In genomic region chr19:37905936-37906867, GRCh38 we compare ENCODE assay signal across 1 cellular context.
TF ChIP-seq lines count a peak whose summit lies in the region.

TSS of gene WDR87 (minus strand) at chr19:37906594. CDS start at chr19:37898239, 8,355 bp downstream.

TF ChIP-seq in HEK293, 187 proteins besides CTCF, POLR2A, EP300 and RAD21 (continued from another document and continues in another):
- 0 out of 2 replicates have a peak, but pooled peaks have one; percentile 13 for TF ChIP-seq ZNF792 (tag by site-specific recombination; IDR thresholded peaks at IDR 0.05)
- peak; percentile 9 for TF ChIP-seq ZNF510 (tag by site-specific recombination; IDR thresholded peaks at IDR 0.05; ENCODE audit: insufficient replicate concordance)
- TF ChIP-seq ZNF398 (tag by site-specific recombination; IDR thresholded peaks at IDR 0.05) = no peak
- TF ChIP-seq RBAK (tag by site-specific recombination; IDR thresholded peaks at IDR 0.05) = peak; percentile 56; the same call in 1 of the 2 replicates
- TF ChIP-seq HOXD13 (CRISPR knock-in tag; IDR thresholded peaks at IDR 0.05; ENCODE audit: borderline replicate concordance) = no peak
- TF ChIP-seq ZNF324 (tag by site-specific recombination; IDR thresholded peaks at IDR 0.05) = peak; percentile 96
- TF ChIP-seq OSR2 (tag by site-specific recombination; IDR thresholded peaks at IDR 0.05) = no peak
- no peak for TF ChIP-seq ZEB2 (tag by site-specific recombination; IDR thresholded peaks at IDR 0.05)
- TF ChIP-seq ZNF776 (tag by site-specific recombination; IDR thresholded peaks at IDR 0.05; ENCODE audit: borderline replicate concordance) = no peak
- TF ChIP-seq ZBTB26 (tag by site-specific recombination; optimal IDR thresholded peaks at IDR 0.05) = peak; percentile 98
- TF ChIP-seq ZNF239 (tag by site-specific recombination; IDR thresholded peaks at IDR 0.05) = no peak
- no peak for TF ChIP-seq ZBTB21 (tag by site-specific recombination; IDR thresholded peaks at IDR 0.05)
- TF ChIP-seq ZNF544 (tag by site-specific recombination; IDR thresholded peaks at IDR 0.05) = no peak
- TF ChIP-seq ZFP3 (tag by site-specific recombination; IDR thresholded peaks at IDR 0.05; ENCODE audit: low read depth) = no peak
- TF ChIP-seq ZXDB (tag by site-specific recombination; IDR thresholded peaks at IDR 0.05) = peak; percentile 85
- TF ChIP-seq ZNF785 (tag by site-specific recombination; IDR thresholded peaks at IDR 0.05) = peak; percentile 25; the same call in 1 of the 2 replicates
- no peak for TF ChIP-seq ZSCAN23 (tag by site-specific recombination; IDR thresholded peaks at IDR 0.05)
- TF ChIP-seq ZBTB6 (tag by site-specific recombination; IDR thresholded peaks at IDR 0.05) = peak; percentile 73
- TF ChIP-seq KLF1 (tag by site-specific recombination; IDR thresholded peaks at IDR 0.05) = no peak
- no peak for TF ChIP-seq ZNF37A (tag by site-specific recombination; IDR thresholded peaks at IDR 0.05)
- TF ChIP-seq ZNF18 (tag by site-specific recombination; IDR thresholded peaks at IDR 0.05) = no peak
- peak; percentile 63; the same call in 1 of the 2 replicates for TF ChIP-seq KLF17 (tag by site-specific recombination; IDR thresholded peaks at IDR 0.05)
- peak; percentile 98 for TF ChIP-seq GLIS1 (tag by site-specific recombination; IDR thresholded peaks at IDR 0.05)
- TF ChIP-seq PRDM2 (tag by site-specific recombination; IDR thresholded peaks at IDR 0.05; ENCODE audit: borderline replicate concordance) = no peak
- TF ChIP-seq ZNF704 (tag by site-specific recombination; IDR thresholded peaks at IDR 0.05) = no peak
- TF ChIP-seq ZNF555 (tag by site-specific recombination; conservative IDR thresholded peaks at IDR 0.05) = no peak
- TF ChIP-seq ZFHX2 (tag by site-specific recombination; conservative IDR thresholded peaks at IDR 0.05) = peak; percentile 81
- TF ChIP-seq SP2 (tag by site-specific recombination; IDR thresholded peaks at IDR 0.05) = no peak
- TF ChIP-seq ZNF623 (tag by site-specific recombination; IDR thresholded peaks at IDR 0.05) = 0 out of 2 replicates have a peak, but pooled peaks have one; percentile 21
- no peak for TF ChIP-seq ZNF791 (tag by site-specific recombination; IDR thresholded peaks at IDR 0.05)
- TF ChIP-seq INSM2 (tag by site-specific recombination; IDR thresholded peaks at IDR 0.05) = 0 out of 2 replicates have a peak, but pooled peaks have one; percentile 51
- TF ChIP-seq ZSCAN4 (tag by site-specific recombination; IDR thresholded peaks at IDR 0.05) = 0 out of 2 replicates have a peak, but pooled peaks have one; percentile 27
- TF ChIP-seq ZNF354C (tag by site-specific recombination; IDR thresholded peaks at IDR 0.05; ENCODE audit: borderline replicate concordance, low read depth) = no peak
- TF ChIP-seq ZNF26 (tag by site-specific recombination; IDR thresholded peaks at IDR 0.05) = no peak
- no peak for TF ChIP-seq ZNF302 (tag by site-specific recombination; IDR thresholded peaks at IDR 0.05; ENCODE audit: low read depth)
- TF ChIP-seq SCRT1 (tag by site-specific recombination; IDR thresholded peaks at IDR 0.05; ENCODE audit: borderline replicate concordance) = no peak
- TF ChIP-seq GLI4 (tag by site-specific recombination; IDR thresholded peaks at IDR 0.05) = no peak
- no peak for TF ChIP-seq SETDB1 (IDR thresholded peaks at IDR 0.05; ENCODE audit: insufficient read length, low read length)
- TF ChIP-seq ELK4 (IDR thresholded peaks at IDR 0.05; ENCODE audit: borderline replicate concordance, low read depth, low read length) = no peak
- no peak; the same call in 1 of the 2 replicates for TF ChIP-seq ZBTB48 (tag by site-specific recombination; IDR thresholded peaks at IDR 0.05)
- TF ChIP-seq ZBTB7A (tag by site-specific recombination; IDR thresholded peaks at IDR 0.05; ENCODE audit: low read depth) = peak; percentile 93; the same call in 1 of the 2 replicates
- no peak for TF ChIP-seq HOXA7 (CRISPR knock-in tag; IDR thresholded peaks at IDR 0.05; ENCODE audit: borderline replicate concordance)
